ENCODE assay signal across 8 cellular contexts in genomic region chr19:51593969-51594773, GRCh38. TPM values are rescaled to one million over a fixed set of nuclear protein-coding genes. Genes with fewer than 3 reads are reported as not detected.
DNase-seq lines count a peak whose midpoint lies in the region; ATAC-seq and TF ChIP-seq lines count a peak whose summit lies in the region.

No MANE protein-coding gene starts in this region.

- no peak for TF ChIP-seq CTCF in Calu3 (IDR thresholded peaks at IDR 0.05; ENCODE audit: unreplicated experiment)
- no peak for TF ChIP-seq CTCF in epithelial cell of proximal tubule (conservative IDR thresholded peaks at IDR 0.05; ENCODE audit: low read depth, low read length)
- no peak for TF ChIP-seq CTCF in mucosa of descending colon (IDR thresholded peaks at IDR 0.05)

- ATAC-seq in GM21528 (IDR thresholded peaks at IDR 0.05; ENCODE audit: low FRiP score, unreplicated experiment) (peak; percentile 88), mucosa of descending colon (peak; percentile 100)

- peak overlapping the region; percentile 45 for H3K27ac Mint-ChIP-seq in Calu3 (ENCODE audit: unreplicated experiment)

- H3K9me3 ChIP-seq in mucosa of descending colon = no peaks in the 10 kb centered on the region

- peaks cover 20% of the 10 kb centered on the region for H3K4me1 Mint-ChIP-seq in Calu3 (ENCODE audit: low read depth, unreplicated experiment)

- CTCF ChIA-PET in Calu3 (lab: Charles Lee) = interaction anchor here (1.5 kb wide), 1 partner anchor 13 kb away, joined by 3 read pairs; no protein-coding TSS in a partner anchor

- H3K36me3 Mint-ChIP-seq in Calu3 (ENCODE audit: insufficient read depth, unreplicated experiment) = peaks cover 23% of the 10 kb centered on the region

- peaks cover 2% of the 10 kb centered on the region for H3K4me1 ChIP-seq in mucosa of descending colon (ENCODE audit: low read depth)

- peak; percentile 98 for DNase-seq in Calu3
- peak; percentile 86 for DNase-seq in HuH-7.5 (ENCODE audit: low spot score)
- peak; percentile 96 for DNase-seq in OCI-M2 (lab: John Stamatoyannopoulos, UW; ENCODE audit: unreplicated experiment)
- DNase-seq in activated T-cell treated with anti-CD3 and anti-CD28 coated beads, Interleukin-2, amount 50 U/mL, for 1 hour = peak; percentile 95
- DNase-seq in epithelial cell of proximal tubule (ENCODE audit: low read depth) = peak; percentile 61
- DNase-seq in mucosa of descending colon = peak; percentile 99
- DNase-seq in stimulated activated CD8-positive, alpha-beta memory T cell treated with anti-CD3 and anti-CD28 coated beads, Interleukin-4, amount 100 ng/mL, for 1 hour (ENCODE audit: low read depth in 2 of 2, low spot score in 1 of 2) = peak; percentile 91 to 95

- peak overlapping the region; percentile 97 for H3K4me3 Mint-ChIP-seq in Calu3 (ENCODE audit: low read depth, unreplicated experiment)

- BruUV-seq in Calu3 (replicated peaks; lab: Mats Ljungman, UMichigan) = no TSS peak

- H3K27me3 Mint-ChIP-seq in Calu3 (ENCODE audit: unreplicated experiment) = peaks cover 11% of the 10 kb centered on the region

- H3K9me3 Mint-ChIP-seq in Calu3 (ENCODE audit: low read depth, unreplicated experiment) = peaks cover 12% of the 10 kb centered on the region

- no peaks in the 10 kb centered on the region for H3K36me3 ChIP-seq in mucosa of descending colon (ENCODE audit: low read depth)

- H3K4me3 ChIP-seq in epithelial cell of proximal tubule (ENCODE audit: low read depth, low read length) (peak overlapping the region; percentile 82), mucosa of descending colon (peak overlapping the region; percentile 34)

- intact Hi-C loops in Calu3 (cut with micrococcal nuclease; ENCODE audit: unreplicated experiment) = no loop called here
- intact Hi-C loops in mucosa of descending colon (cut with DNase I, micrococcal nuclease) = no loop called here

RNA-seq across cellular contexts. Expression of gene ZNF175, which starts 23.1 kb away (rescaled TPM):
- 10.2 and 16.1 TPM in 2 replicates for total RNA-seq in Calu3 (2022)
- total RNA-seq in epithelial cell of proximal tubule = 1.7 and 4.2 TPM in 2 replicates
- total RNA-seq in mucosa of descending colon = 10 to 100 TPM in 1 of 3 donors, 1 to 10 TPM in 2; 9.4 to 13.6 (median 9.8) TPM

RNA-seq across cellular contexts. Expression of gene SIGLEC5, which starts 36.0 kb away (rescaled TPM):
- total RNA-seq in Calu3 (2022) (not detected in 2 replicates), epithelial cell of proximal tubule (not detected in 2 replicates), mucosa of descending colon (under 1 TPM in 2 of 3 donors, not detected in 1; 0.32 to 0.84 TPM)

RNA-seq across cellular contexts. Expression of gene SIGLEC14, which starts 52.5 kb away (rescaled TPM):
- total RNA-seq in Calu3 (2022) (not detected in 2 replicates), epithelial cell of proximal tubule (not detected in 2 replicates), mucosa of descending colon (1 to 10 TPM in 2 of 3 donors, not detected in 1; 3.5 to 7.9 TPM)

Comparison
In these comparisons a context has a peak if more than half of its experiments do, and no peak if none do; other contexts are left out.
1. Peak in every context shown above with its lines: DNase-seq, ATAC-seq and H3K4me3 ChIP-seq.